Comparison of ENCODE assay signal across 27 cellular contexts in genomic region chr1:117976381-117976780, GRCh38.
"Had no signal": no experiment of that assay in that cellular context is flagged by ENCODE, and none has a peak within 500 bp of the region (broad histone marks: within the 10 kb centered on the region; RNA-seq: fewer than 3 reads in every experiment).

No MANE protein-coding gene starts in this region.

- H3K36me3 ChIP-seq: heart right ventricle, neural progenitor cell, right lobe of liver, tibial nerve, upper lobe of left lung had no signal

- H3K9me3 ChIP-seq: esophagus squamous epithelium, heart right ventricle, mucosa of descending colon, right lobe of liver, testis, tibial nerve, upper lobe of left lung had no signal

- H3K9ac ChIP-seq: neural progenitor cell had no signal

- ATAC-seq: effector memory CD8-positive, alpha-beta T cell; heart right ventricle; left lobe of liver; mucosa of descending colon; right lobe of liver; stimulated activated memory B cell treated with anti-CD40 and anti-IgM and Interleukin-4, amounts not matched to agents 10 μg/mL and 1 μg/mL and 100 μg/mL, for 72 hours; stimulated activated naive CD8-positive, alpha-beta T cell treated with anti-CD3 and anti-CD28 coated beads, Interleukin-15, Interleukin-2, amounts not matched to agents 100 U/mL and 50 U/mL, for 24 hours had no signal

- H2AFZ ChIP-seq: neural progenitor cell had no signal

- DNase-seq: cerebellar nuclear complex; cortex of kidney; effector memory CD8-positive, alpha-beta T cell; erythroblast; esophagus squamous epithelium; foreskin melanocyte; glutamatergic neuron; heart right ventricle; hippocampal formation; kidney glomerular epithelial cell; mesenchymal stem cell; mucosa of descending colon; naive B cell; nucleus accumbens; posterior cingulate gyrus; right lobe of liver; small intestine; stimulated activated CD4-positive, alpha-beta T cell treated with anti-CD3 and anti-CD28 coated beads, Interleukin-2, amount 100 ng/mL, for 24 hours; stimulated activated CD4-positive, alpha-beta T cell treated with anti-CD3 and anti-CD28 coated beads, Interleukin-4, amount 100 ng/mL, for 24 hours; stimulated activated naive CD8-positive, alpha-beta T cell treated with anti-CD3 and anti-CD28 coated beads, Interleukin-15, Interleukin-2, amounts not matched to agents 100 U/mL and 50 U/mL, for 24 hours; substantia nigra; testis; upper lobe of left lung had no signal

- H3K4me3 ChIP-seq: esophagus squamous epithelium, heart right ventricle, mucosa of descending colon, neural progenitor cell, right lobe of liver, testis, tibial nerve, upper lobe of left lung had no signal

- H3K4me2 ChIP-seq: neural progenitor cell had no signal

- H3K4me1 ChIP-seq: esophagus squamous epithelium, heart right ventricle, neural progenitor cell, right lobe of liver, testis, tibial nerve, upper lobe of left lung had no signal

- H3K27me3 ChIP-seq: neural progenitor cell, right lobe of liver, testis, tibial nerve, upper lobe of left lung had no signal

- H3K27ac ChIP-seq: esophagus squamous epithelium, heart right ventricle, neural progenitor cell, right lobe of liver, testis, tibial nerve, upper lobe of left lung had no signal
